31 cellular contexts compared by ENCODE assay signal in the genomic region with DNA sequence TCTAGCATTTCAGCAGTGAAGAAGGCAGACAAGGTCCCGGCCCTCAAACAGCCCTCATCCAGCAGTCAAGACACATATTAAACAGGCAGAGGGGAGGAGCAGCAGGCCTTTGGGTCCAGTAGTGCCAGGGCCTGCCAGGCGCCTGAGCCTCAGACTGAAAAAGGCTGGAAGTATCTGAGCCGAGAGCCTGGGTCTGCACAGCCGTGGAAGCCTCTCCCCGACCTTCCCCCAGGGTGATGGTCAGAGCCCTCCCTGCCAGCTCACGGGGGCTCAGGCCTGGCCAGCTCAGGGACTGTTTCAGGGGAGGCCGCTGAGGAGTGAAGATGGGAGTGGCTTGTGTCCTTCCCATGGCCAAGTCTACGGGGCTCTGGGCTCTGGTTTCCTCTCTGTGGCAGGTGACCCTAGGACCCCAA.
DNase-seq lines count a peak whose midpoint lies in the region; ATAC-seq and TF ChIP-seq lines count a peak whose summit lies in the region.
"Had no signal": no experiment of that assay in that cellular context is flagged by ENCODE, and none has a peak within 500 bp of the region (broad histone marks: within the 10 kb centered on the region; RNA-seq: fewer than 3 reads in every experiment).

No MANE protein-coding gene starts in this region.

- intact Hi-C loops in natural killer cell (cut with micrococcal nuclease) = no loop called here

- WGBS in lung, 2 donors = 39 to 52% methylated on average over 8 of the region's 8 CpGs

- no peak for TF ChIP-seq CTCF in natural killer cell (IDR thresholded peaks at IDR 0.05)
- no peak for TF ChIP-seq CTCF in lung (IDR thresholded peaks at IDR 0.05; ENCODE audit: control extremely low read depth, extremely low read depth)

- no peak overlapping the region for H3K4me3 ChIP-seq in lung
- H3K4me3 ChIP-seq: heart right ventricle, SJSA1, thoracic aorta had no signal

- no peak for ATAC-seq in natural killer cell treated with Interleukin-12 subunit alpha and Interleukin-12 subunit beta and Interleukin-15 and Interleukin-18, amount 100 ng/mL, for 72 hours
- ATAC-seq in natural killer cell (no peak), lung (ENCODE audit: insufficient read depth, low FRiP score) (no peak), GM18868 (IDR thresholded peaks at IDR 0.05; ENCODE audit: unreplicated experiment) (no peak)
- no peak for ATAC-seq in stimulated activated naive CD8-positive, alpha-beta T cell treated with anti-CD3 and anti-CD28 coated beads, Interleukin-15, Interleukin-2, amounts not matched to agents 100 U/mL and 50 U/mL, for 24 hours
- ATAC-seq: activated naive CD8-positive, alpha-beta T cell treated with anti-CD3 and anti-CD28 coated beads, Interleukin-2, amount 50 U/mL, for 24 hours; activated T-cell treated with anti-CD3 and anti-CD28 coated beads, Interleukin-2, amount 50 U/mL, for 4 hours; esophagus mucosa; foreskin keratinocyte; heart right ventricle had no signal

- H3K4me1 Mint-ChIP-seq in natural killer cell treated with Interleukin-12 subunit alpha and Interleukin-12 subunit beta and Interleukin-15 and Interleukin-18, amount 100 ng/mL, for 72 hours (ENCODE audit: low read depth in 2 of 2) = no peaks in the 10 kb centered on the region
- H3K4me1 Mint-ChIP-seq in natural killer cell = no peaks in the 10 kb centered on the region
- H3K4me1 Mint-ChIP-seq: activated naive CD8-positive, alpha-beta T cell treated with anti-CD3 and anti-CD28 coated beads, Interleukin-2, amount 50 U/mL, for 24 hours; CD8-positive, alpha-beta memory T cell; IgD-negative memory B cell; memory B cell had no signal

- H3K36me3 Mint-ChIP-seq in natural killer cell treated with Interleukin-12 subunit alpha and Interleukin-12 subunit beta and Interleukin-15 and Interleukin-18, amount 100 ng/mL, for 72 hours = no peaks in the 10 kb centered on the region
- H3K36me3 Mint-ChIP-seq in natural killer cell = no peaks in the 10 kb centered on the region
- H3K36me3 Mint-ChIP-seq: CD8-positive, alpha-beta memory T cell; memory B cell had no signal

- no peaks in the 10 kb centered on the region for H3K27me3 ChIP-seq in lung (ENCODE audit: control insufficient read depth, insufficient read depth)
- H3K27me3 ChIP-seq: SJSA1 had no signal

- DNase-seq in NCI-H1105 treated with DMSO at 0.1 percent for 48 hours (lab: John Stamatoyannopoulos, UW) (peak; percentile 21), NCI-H1105 (lab: John Stamatoyannopoulos, UW) (no peak), natural killer cell (no peak), lung (ENCODE audit: low spot score) (peak; percentile 25), SHP77 treated with DMSO at 0.1 percent for 48 hours (lab: John Stamatoyannopoulos, UW) (no peak)
- peak; percentile 16 for DNase-seq in natural killer cell treated with Interleukin-12 subunit alpha and Interleukin-12 subunit beta and Interleukin-15 and Interleukin-18, amount 100 ng/mL, for 72 hours (ENCODE audit: low spot score)
- DNase-seq in stimulated activated naive CD8-positive, alpha-beta T cell treated with anti-CD3 and anti-CD28 coated beads, Interleukin-15, Interleukin-2, amounts not matched to agents 100 U/mL and 50 U/mL, for 24 hours = no peak
- DNase-seq: 8988T; activated CD4-positive, CD25-positive, alpha-beta regulatory T cell treated with anti-CD3 and anti-CD28 coated beads, Interleukin-2, amount 50 U/mL, for 72 hours; activated gamma-delta T cell treated with Interleukin-2 at 50 U/mL for 16 hours; activated naive CD8-positive, alpha-beta T cell treated with anti-CD3 and anti-CD28 coated beads, Interleukin-2, amount 50 U/mL, for 24 hours; activated T-cell treated with anti-CD3 and anti-CD28 coated beads, Interleukin-2, amount 50 U/mL, for 4 hours; AML-193; caudate nucleus; CD8-positive, alpha-beta memory T cell; endodermal cell; foreskin keratinocyte; GOT3; heart right ventricle; NCI-H2029 treated with DMSO at 0.1 percent for 48 hours; stimulated activated naive CD4-positive, alpha-beta T cell treated with Interleukin-2 at 50 U/mL for 16 hours had no signal

- no peaks in the 10 kb centered on the region for H3K9me3 Mint-ChIP-seq in natural killer cell treated with Interleukin-12 subunit alpha and Interleukin-12 subunit beta and Interleukin-15 and Interleukin-18, amount 100 ng/mL, for 72 hours
- H3K9me3 Mint-ChIP-seq in natural killer cell = no peaks in the 10 kb centered on the region
- H3K9me3 Mint-ChIP-seq: activated naive CD8-positive, alpha-beta T cell treated with anti-CD3 and anti-CD28 coated beads, Interleukin-2, amount 50 U/mL, for 24 hours; activated T-cell treated with anti-CD3 and anti-CD28 coated beads, Interleukin-2, amount 50 U/mL, for 4 hours; CD8-positive, alpha-beta memory T cell; dendritic cell treated with granulocyte-macrophage colony-stimulating factor and Interleukin-4, amounts not matched to agents 40 ng/mL and 50 ng/mL, for 4 days; IgD-negative memory B cell; memory B cell; T-helper 1 cell treated with Interleukin-12 subunit alpha and Interleukin-12 subunit beta and Interleukin-4 antibody, amounts not matched to agents 30 μg/mL and 1 μg/mL, for 36 hours had no signal

- peak overlapping the region in 1 of 2 donors; percentile 33 for H3K27ac Mint-ChIP-seq in natural killer cell treated with Interleukin-12 subunit alpha and Interleukin-12 subunit beta and Interleukin-15 and Interleukin-18, amount 100 ng/mL, for 72 hours
- no peak overlapping the region for H3K27ac Mint-ChIP-seq in natural killer cell
- H3K27ac Mint-ChIP-seq: activated naive CD8-positive, alpha-beta T cell treated with anti-CD3 and anti-CD28 coated beads, Interleukin-2, amount 50 U/mL, for 24 hours; CD8-positive, alpha-beta memory T cell; dendritic cell treated with granulocyte-macrophage colony-stimulating factor and Interleukin-4, amounts not matched to agents 40 ng/mL and 50 ng/mL, for 4 days; endodermal cell; IgD-negative memory B cell; memory B cell; progenitor cell of endocrine pancreas; T-helper 1 cell treated with Interleukin-12 subunit alpha and Interleukin-12 subunit beta and Interleukin-4 antibody, amounts not matched to agents 30 μg/mL and 1 μg/mL, for 36 hours had no signal

- H3K36me3 ChIP-seq in lung (ENCODE audit: control insufficient read depth in 2 of 2, insufficient read depth in 2 of 2, low read length in 2 of 2) = no peaks in the 10 kb centered on the region
- H3K36me3 ChIP-seq: heart right ventricle, neutrophil, SJSA1, thoracic aorta had no signal

- H3K4me1 ChIP-seq in lung (ENCODE audit: control insufficient read depth in 2 of 2, insufficient read depth in 2 of 2, low read length in 2 of 2) = no peaks in the 10 kb centered on the region

- H3K4me3 Mint-ChIP-seq in natural killer cell treated with Interleukin-12 subunit alpha and Interleukin-12 subunit beta and Interleukin-15 and Interleukin-18, amount 100 ng/mL, for 72 hours = no peak overlapping the region
- H3K4me3 Mint-ChIP-seq in natural killer cell = no peak overlapping the region
- H3K4me3 Mint-ChIP-seq: activated naive CD8-positive, alpha-beta T cell treated with anti-CD3 and anti-CD28 coated beads, Interleukin-2, amount 50 U/mL, for 24 hours; activated T-cell treated with anti-CD3 and anti-CD28 coated beads, Interleukin-2, amount 50 U/mL, for 4 hours; dendritic cell treated with granulocyte-macrophage colony-stimulating factor and Interleukin-4, amounts not matched to agents 40 ng/mL and 50 ng/mL, for 4 days; endodermal cell; IgD-negative memory B cell; memory B cell; T-helper 1 cell treated with Interleukin-12 subunit alpha and Interleukin-12 subunit beta and Interleukin-4 antibody, amounts not matched to agents 30 μg/mL and 1 μg/mL, for 36 hours had no signal

- H3K9me3 ChIP-seq in lung (ENCODE audit: control insufficient read depth in 2 of 2, insufficient read depth in 1 of 2, low read length in 1 of 2) = peaks cover 0 to 3% of the 10 kb centered on the region in 2 donors
- H3K9me3 ChIP-seq: neutrophil, SJSA1, thoracic aorta had no signal

- peaks cover 12% of the 10 kb centered on the region in 2 donors for H3K27me3 Mint-ChIP-seq in natural killer cell treated with Interleukin-12 subunit alpha and Interleukin-12 subunit beta and Interleukin-15 and Interleukin-18, amount 100 ng/mL, for 72 hours
- H3K27me3 Mint-ChIP-seq in natural killer cell (ENCODE audit: low read depth in 2 of 2) = no peaks in the 10 kb centered on the region
- H3K27me3 Mint-ChIP-seq: dendritic cell treated with granulocyte-macrophage colony-stimulating factor and Interleukin-4, amounts not matched to agents 40 ng/mL and 50 ng/mL, for 4 days had no signal

- H3K27ac ChIP-seq in lung (ENCODE audit: low read depth in 1 of 2, low read length in 1 of 2) = no peak overlapping the region
- H3K27ac ChIP-seq: foreskin keratinocyte, heart right ventricle, neutrophil, SJSA1, thoracic aorta had no signal

Comparison
In these comparisons a context has a peak if more than half of its experiments do, and no peak if none do; other contexts are left out.
1. DNase-seq: peak in NCI-H1105 treated with DMSO at 0.1 percent for 48 hours (single experiment), natural killer cell treated with Interleukin-12 subunit alpha and Interleukin-12 subunit beta and Interleukin-15 and Interleukin-18, amount 100 ng/mL, for 72 hours (single experiment) and lung (single experiment); none in NCI-H1105 (single experiment), natural killer cell (single experiment), stimulated activated naive CD8-positive, alpha-beta T cell treated with anti-CD3 and anti-CD28 coated beads, Interleukin-15, Interleukin-2, amounts not matched to agents 100 U/mL and 50 U/mL, for 24 hours (single experiment) and SHP77 treated with DMSO at 0.1 percent for 48 hours (single experiment).